Comparison of ENCODE assay signal across 13 cellular contexts in the genomic region with DNA sequence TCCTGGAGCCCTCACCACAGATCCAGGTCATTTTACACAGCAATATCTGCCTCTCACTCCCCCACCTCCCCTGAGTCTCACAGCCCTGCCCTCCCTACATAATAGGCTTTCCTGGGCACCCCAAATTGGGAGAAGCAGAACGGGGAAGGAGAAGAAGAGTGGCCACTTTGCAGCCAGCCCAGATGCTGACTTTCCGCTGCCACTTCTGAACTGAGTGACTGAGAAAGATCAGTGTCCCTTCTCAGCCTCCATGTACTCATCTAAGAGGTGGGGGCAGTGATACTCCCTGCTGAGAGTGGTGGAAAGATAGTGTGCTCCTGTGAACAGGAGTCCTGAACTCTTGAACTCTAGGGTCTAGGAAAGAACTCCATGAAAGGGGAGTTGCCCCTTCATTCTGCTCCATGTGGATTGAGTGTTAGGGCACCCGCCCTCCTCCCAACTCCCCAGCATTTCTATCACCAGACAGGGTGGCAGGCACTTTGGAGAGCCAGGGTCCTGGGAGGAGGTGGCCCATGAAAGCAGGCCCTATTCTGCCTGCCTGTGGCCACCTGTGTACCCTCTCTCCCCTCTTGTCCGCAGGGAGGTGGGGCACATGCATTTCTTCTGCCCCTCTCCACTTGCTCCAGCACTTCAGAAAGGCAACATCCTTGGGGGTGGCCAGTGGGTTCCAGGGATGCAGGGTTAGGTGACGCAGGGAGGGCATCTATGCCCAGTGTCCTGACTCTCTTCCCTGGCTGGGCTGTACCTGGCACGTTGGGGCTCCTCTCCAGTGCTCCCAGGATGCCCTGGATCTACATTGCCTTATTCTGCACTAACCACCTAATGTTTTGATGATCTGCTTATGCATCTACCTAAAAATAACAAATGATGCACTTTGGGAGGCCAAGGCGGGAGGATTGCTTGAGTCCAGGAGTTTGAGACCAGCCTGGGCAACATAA. TPM values are rescaled to one million over a fixed set of nuclear protein-coding genes. Genes with fewer than 3 reads are reported as not detected.
DNase-seq lines count a peak whose midpoint lies in the region; ATAC-seq and TF ChIP-seq lines count a peak whose summit lies in the region.
"Had no signal": no experiment of that assay in that cellular context is flagged by ENCODE, and none has a peak within 500 bp of the region (broad histone marks: within the 10 kb centered on the region; RNA-seq: fewer than 3 reads in every experiment).

No MANE protein-coding gene starts in this region.

- peaks cover 15% of the 10 kb centered on the region for H3K27me3 Mint-ChIP-seq in activated CD8-positive, alpha-beta T cell treated with anti-CD3 and anti-CD28 coated beads, Interleukin-2, amount 10 ng/mL, durations not matched to agents 7 days and 5 days (ENCODE audit: low read depth)

- H3K27me3 ChIP-seq in BLaER1 (no peaks in the 10 kb centered on the region), mesenchymal stem cell (ENCODE audit: control insufficient read depth in 1 of 2, insufficient read depth in 1 of 2, low read length in 2 of 2) (no peaks in the 10 kb centered on the region)
- H3K27me3 ChIP-seq: esophagus muscularis mucosa, neural progenitor cell, transverse colon had no signal

- peak; percentile 6 for ATAC-seq in activated CD8-positive, alpha-beta T cell treated with anti-CD3 and anti-CD28 coated beads, Interleukin-2, amount 10 ng/mL, durations not matched to agents 7 days and 5 days
- ATAC-seq in GM21390 (IDR thresholded peaks at IDR 0.05; ENCODE audit: unreplicated experiment) (no peak), HG03442 (IDR thresholded peaks at IDR 0.05; ENCODE audit: unreplicated experiment) (no peak), HG03520 (IDR thresholded peaks at IDR 0.05; ENCODE audit: unreplicated experiment) (no peak), HG02884 (IDR thresholded peaks at IDR 0.05; ENCODE audit: unreplicated experiment) (no peak)

- H2BK12ac ChIP-seq in mesenchymal stem cell (ENCODE audit: low read length in 2 of 2), result no peak overlapping the region

- H3K4ac ChIP-seq in mesenchymal stem cell (ENCODE audit: low read depth in 1 of 2, low read length in 2 of 2), result peak overlapping the region in 1 of 2 experiments; percentile 8

- no peak overlapping the region for H4K91ac ChIP-seq in mesenchymal stem cell (ENCODE audit: low read length)

- peak overlapping the region; percentile 87 for H3K27ac Mint-ChIP-seq in activated CD8-positive, alpha-beta T cell treated with anti-CD3 and anti-CD28 coated beads, Interleukin-2, amount 10 ng/mL, durations not matched to agents 7 days and 5 days
- H3K27ac Mint-ChIP-seq: neural progenitor cell had no signal

- H2BK120ac ChIP-seq in mesenchymal stem cell (ENCODE audit: low read depth, low read length), result no peak overlapping the region

- H3K14ac ChIP-seq in mesenchymal stem cell (ENCODE audit: low read length in 2 of 2), result peak overlapping the region in 1 of 2 experiments; percentile 41

- no peak for TF ChIP-seq CTCF in HEK293 (tag by site-specific recombination; IDR thresholded peaks at IDR 0.05)

- peak; percentile 25 for DNase-seq in activated CD8-positive, alpha-beta T cell treated with anti-CD3 and anti-CD28 coated beads, Interleukin-2, amount 10 ng/mL, durations not matched to agents 7 days and 5 days
- no peak for DNase-seq in mesenchymal stem cell
- DNase-seq: Caco-2, NCI-H146 had no signal

- H3K27ac ChIP-seq in BLaER1 (peak overlapping the region; percentile 78), HEK293 (ENCODE audit: extremely low read depth, low read depth, low read length) (peak overlapping the region; percentile 47; the same call in 1 of the 2 replicates), mesenchymal stem cell (ENCODE audit: low read length, poor library complexity, severe bottlenecking) (no peak overlapping the region)
- H3K27ac ChIP-seq: esophagus muscularis mucosa, neural progenitor cell had no signal

- H3K9me3 Mint-ChIP-seq in activated CD8-positive, alpha-beta T cell treated with anti-CD3 and anti-CD28 coated beads, Interleukin-2, amount 10 ng/mL, durations not matched to agents 7 days and 5 days (ENCODE audit: insufficient read depth), result peaks cover 6% of the 10 kb centered on the region

- no peak overlapping the region for H3K23ac ChIP-seq in mesenchymal stem cell (ENCODE audit: low read length in 2 of 2)

- POLR2A ChIA-PET in HEK293 (lab: Yijun Ruan, JAX), result interaction anchor here (1.2 to 2.0 kb wide), 9 partner anchors 11 to 348 kb away, joined by 3 to 40 read pairs (median 7); partner anchors contain the start of genes GTPBP2, MRPS18A and VEGFA
- POLR2A ChIA-PET in activated CD8-positive, alpha-beta T cell treated with anti-CD3 and anti-CD28 coated beads, Interleukin-2, amount 10 ng/mL, durations not matched to agents 7 days and 5 days (lab: Charles Lee), result interaction anchor here (0.9 to 1.1 kb wide), 2 partner anchors 48 to 347 kb away, joined by 3 to 4 read pairs; no protein-coding TSS in a partner anchor

- peak overlapping the region; percentile 0 for H2AK5ac ChIP-seq in mesenchymal stem cell (ENCODE audit: low read length, severe bottlenecking)

- H3K36me3 ChIP-seq in BLaER1, result no peaks in the 10 kb centered on the region
- no peaks in the 10 kb centered on the region for H3K36me3 ChIP-seq in HEK293 (ENCODE audit: control insufficient read depth in 2 of 2, insufficient read depth in 1 of 2, low read length in 2 of 2)
- no peaks in the 10 kb centered on the region for H3K36me3 ChIP-seq in mesenchymal stem cell (ENCODE audit: control insufficient read depth in 1 of 2, insufficient read depth in 2 of 2, low read depth in 1 of 2, low read length in 2 of 2)
- H3K36me3 ChIP-seq: esophagus muscularis mucosa, neural progenitor cell, transverse colon had no signal

- H4K8ac ChIP-seq in mesenchymal stem cell (ENCODE audit: low read length), result no peak overlapping the region

- H3K4me3 ChIP-seq in BLaER1 (peak overlapping the region; percentile 8; the same call in 1 of the 2 replicates), HEK293 (ENCODE audit: low read depth, low read length) (no peak overlapping the region), mesenchymal stem cell (ENCODE audit: insufficient read depth in 1 of 2, low read depth in 1 of 2, low read length in 2 of 2) (no peak overlapping the region)
- H3K4me3 ChIP-seq: esophagus muscularis mucosa, neural progenitor cell, transverse colon had no signal

- no peaks in the 10 kb centered on the region for H4K20me1 ChIP-seq in BLaER1

- H3K79me1 ChIP-seq in mesenchymal stem cell (replicated peaks; ENCODE audit: low read length, poor library complexity, severe bottlenecking), result no peaks in the 10 kb centered on the region

- H3K4me1 ChIP-seq in BLaER1, result peaks cover 30% of the 10 kb centered on the region
- peaks cover 10% of the 10 kb centered on the region for H3K4me1 ChIP-seq in HEK293 (ENCODE audit: control insufficient read depth, insufficient read depth, low read length)
- H3K4me1 ChIP-seq in mesenchymal stem cell (ENCODE audit: control insufficient read depth, insufficient read depth, low read depth, low read length), result peaks cover 11% of the 10 kb centered on the region
- H3K4me1 ChIP-seq: Caco-2, neural progenitor cell had no signal

- H3K9ac ChIP-seq in BLaER1 (peak overlapping the region; percentile 11), mesenchymal stem cell (ENCODE audit: low read length) (peak overlapping the region; percentile 30)
- H3K9ac ChIP-seq: neural progenitor cell had no signal

- H3K9me3 ChIP-seq in BLaER1 (peaks cover 16% of the 10 kb centered on the region), HEK293 (ENCODE audit: control insufficient read depth, insufficient read depth, low read depth, low read length) (no peaks in the 10 kb centered on the region), mesenchymal stem cell (ENCODE audit: control insufficient read depth, low read length) (no peaks in the 10 kb centered on the region)

- no peak overlapping the region for H2BK5ac ChIP-seq in mesenchymal stem cell (ENCODE audit: low read depth, low read length, poor library complexity, severe bottlenecking)

- H3K4me2 ChIP-seq in BLaER1 (peak overlapping the region; percentile 76), mesenchymal stem cell (ENCODE audit: low read length, poor library complexity, severe bottlenecking) (no peak overlapping the region)
- H3K4me2 ChIP-seq: neural progenitor cell had no signal

- no peak overlapping the region for H2BK15ac ChIP-seq in mesenchymal stem cell (ENCODE audit: low read depth, poor library complexity, severe bottlenecking)

- H3K4me3 Mint-ChIP-seq in activated CD8-positive, alpha-beta T cell treated with anti-CD3 and anti-CD28 coated beads, Interleukin-2, amount 10 ng/mL, durations not matched to agents 7 days and 5 days, result peak overlapping the region; percentile 35
- H3K4me3 Mint-ChIP-seq: neural progenitor cell had no signal

- WGBS in mesenchymal stem cell, result 73% methylated on average over 5 of the region's 7 CpGs

- peaks cover 2% of the 10 kb centered on the region for H3K36me3 Mint-ChIP-seq in activated CD8-positive, alpha-beta T cell treated with anti-CD3 and anti-CD28 coated beads, Interleukin-2, amount 10 ng/mL, durations not matched to agents 7 days and 5 days (ENCODE audit: low read depth)

- CTCF ChIA-PET in HEK293 (lab: Yijun Ruan, JAX), result interaction anchor here (0.7 to 6.1 kb wide), 15 partner anchors 11 to 406 kb away, joined by 3 to 67 read pairs (median 11); partner anchors contain the start of genes MRPS18A and VEGFA
- CTCF ChIA-PET in activated CD8-positive, alpha-beta T cell treated with anti-CD3 and anti-CD28 coated beads, Interleukin-2, amount 10 ng/mL, durations not matched to agents 7 days and 5 days (lab: Charles Lee), result interaction anchor here (0.9 to 4.9 kb wide), 9 partner anchors 11 to 353 kb away, joined by 3 to 38 read pairs (median 17); partner anchors contain the start of gene VEGFA

- peaks cover 30% of the 10 kb centered on the region for H3K4me1 Mint-ChIP-seq in activated CD8-positive, alpha-beta T cell treated with anti-CD3 and anti-CD28 coated beads, Interleukin-2, amount 10 ng/mL, durations not matched to agents 7 days and 5 days (ENCODE audit: low read depth)

- H2AFZ ChIP-seq in mesenchymal stem cell (ENCODE audit: low read depth, low read length), result no peak overlapping the region
- H2AFZ ChIP-seq: neural progenitor cell had no signal

- H3K18ac ChIP-seq in mesenchymal stem cell (ENCODE audit: low read depth in 1 of 2, low read length in 2 of 2), result no peak overlapping the region

TF ChIP-seq in HEK293, 187 proteins besides CTCF, POLR2A, EP300 and RAD21:
- peak; percentile 50; the same call in 1 of the 2 replicates for TF ChIP-seq OSR2 (tag by site-specific recombination; IDR thresholded peaks at IDR 0.05)
- no peak for TF ChIP-seq ZNF529 (tag by site-specific recombination; IDR thresholded peaks at IDR 0.05; ENCODE audit: insufficient replicate concordance)
- TF ChIP-seq ZNF335 (tag by site-specific recombination; conservative IDR thresholded peaks at IDR 0.05), result peak; percentile 22

RNA-seq across cellular contexts. Expression of gene MRPS18A, which starts 38.3 kb away (rescaled TPM):
- 10 to 100 TPM; 38.7 to 43.2 TPM for total RNA-seq in activated CD8-positive, alpha-beta T cell treated with anti-CD3 and anti-CD28 coated beads, Interleukin-2, amount 10 ng/mL, durations not matched to agents 7 days and 5 days
- 42.0 TPM for polyA plus RNA-seq in mesenchymal stem cell (2013, experiment 1 of 2)
- polyA plus RNA-seq in mesenchymal stem cell (2013, experiment 2 of 2), result 43.2 TPM

RNA-seq across cellular contexts. Expression of gene VEGFA, which starts 44.1 kb away (rescaled TPM):
- total RNA-seq in activated CD8-positive, alpha-beta T cell treated with anti-CD3 and anti-CD28 coated beads, Interleukin-2, amount 10 ng/mL, durations not matched to agents 7 days and 5 days, result 10 to 100 TPM; 37.9 to 39.3 TPM
- polyA plus RNA-seq in mesenchymal stem cell (2013, experiment 1 of 2), result 94.9 TPM
- 89.3 TPM for polyA plus RNA-seq in mesenchymal stem cell (2013, experiment 2 of 2)
